ENCODE assay signal across 1 cellular context in genomic region chr12:22083167-22083566, GRCh38.
TF ChIP-seq lines count a peak whose summit lies in the region.

No MANE protein-coding gene starts in this region.

TF ChIP-seq in GM23338, 12 proteins besides CTCF, POLR2A, EP300 and RAD21 (continued from another document):
- no peak for TF ChIP-seq ETS1 (IDR thresholded peaks at IDR 0.05)
- TF ChIP-seq STAT1 (IDR thresholded peaks at IDR 0.05; ENCODE audit: unreplicated experiment) = no peak
- no peak for TF ChIP-seq POLR2AphosphoS5 (IDR thresholded peaks at IDR 0.05; ENCODE audit: low read depth)
- no peak for TF ChIP-seq NANOG (IDR thresholded peaks at IDR 0.05; ENCODE audit: borderline replicate concordance)
- TF ChIP-seq CREB1 (CRISPR knock-in tag; IDR thresholded peaks at IDR 0.05; ENCODE audit: low read depth) = no peak
- no peak for TF ChIP-seq ZNF462 (CRISPR knock-in tag; IDR thresholded peaks at IDR 0.05)
